8 cellular contexts compared by ENCODE assay signal in the genomic region with DNA sequence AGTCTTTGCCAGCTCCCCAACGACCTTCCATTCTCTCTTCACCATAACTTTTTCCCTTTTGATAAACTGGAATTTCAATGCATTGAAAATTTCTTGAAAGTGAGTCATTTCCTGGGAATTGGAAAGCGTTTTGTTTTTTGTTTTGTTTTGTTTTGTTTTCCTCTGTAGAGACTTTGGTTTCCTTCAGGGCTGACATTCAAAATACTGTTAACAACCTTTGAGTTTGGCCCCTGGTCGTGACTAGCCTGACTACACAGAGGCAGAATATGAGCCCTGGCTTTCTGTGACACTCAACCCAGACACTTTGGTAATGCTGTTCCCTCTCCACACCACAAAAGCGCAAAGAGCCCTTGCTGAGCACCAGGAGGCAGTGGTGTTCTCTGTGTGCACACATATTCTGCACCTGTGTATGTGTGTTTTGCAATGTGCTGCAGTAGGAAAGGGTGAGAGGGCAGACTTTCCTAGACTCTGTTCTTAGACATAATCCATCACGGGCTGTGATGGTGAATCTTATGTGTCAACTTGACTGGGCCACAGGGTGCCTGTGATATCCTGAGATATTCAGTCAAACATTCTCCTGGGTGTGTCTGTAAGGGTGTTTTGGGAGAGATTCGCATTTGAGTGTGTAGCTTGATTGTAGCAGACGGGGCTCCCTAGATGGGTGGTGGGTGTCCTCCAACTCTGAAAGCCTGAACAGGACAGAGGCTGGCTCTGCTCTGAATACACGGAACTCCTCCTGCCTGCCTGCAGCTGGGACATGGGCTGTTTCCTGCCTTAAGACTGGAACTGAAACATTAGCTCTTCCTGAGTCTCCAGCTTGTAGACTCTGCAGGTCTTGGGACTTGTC. TPM values are rescaled to one million over a fixed set of nuclear protein-coding genes. Genes with fewer than 3 reads are reported as not detected.
DNase-seq lines count a peak whose midpoint lies in the region; ATAC-seq and TF ChIP-seq lines count a peak whose summit lies in the region.

No MANE protein-coding gene starts in this region.

- H3K4me3 ChIP-seq in BJ (ENCODE audit: low read depth, low read length), result no peak overlapping the region

- no peak for DNase-seq in BJ (ENCODE audit: low read depth)
- DNase-seq in RPMI7951 (ENCODE audit: low read depth), result peak; percentile 67
- peak; percentile 77 for DNase-seq in dermis blood vessel endothelial cell
- peak; percentile 84 for DNase-seq in myocyte (ENCODE audit: low read depth)
- DNase-seq in globus pallidus (ENCODE audit: low spot score), result no peak
- DNase-seq in medulla oblongata (ENCODE audit: extremely low spot score), result no peak

- TF ChIP-seq CTCF in BJ (IDR thresholded peaks at IDR 0.05; ENCODE audit: insufficient read depth, low read depth, low read length), result peak; percentile 72

- POLR2A ChIA-PET in BJ (lab: Charles Lee), result no interaction called here

- H3K27me3 ChIP-seq in BJ (ENCODE audit: control insufficient read depth, insufficient read depth, low read length), result no peaks in the 10 kb centered on the region; the same call in 1 of the 2 replicates

- H3K36me3 ChIP-seq in BJ (ENCODE audit: control insufficient read depth, insufficient read depth, low read length), result no peaks in the 10 kb centered on the region

- peak; percentile 54 for ATAC-seq in GM18502 (IDR thresholded peaks at IDR 0.05; ENCODE audit: poor library complexity, unreplicated experiment)
- ATAC-seq in HG03354 (IDR thresholded peaks at IDR 0.05; ENCODE audit: poor library complexity, severe bottlenecking, unreplicated experiment), result peak; percentile 65

- CTCF ChIA-PET in BJ (lab: Yijun Ruan, JAX), result interaction anchor here (0.8 to 2.2 kb wide), 11 partner anchors 8 to 282 kb away, joined by 3 to 13 read pairs (median 4); no protein-coding TSS in a partner anchor

RNA-seq across cellular contexts. Expression of gene ANKRD10, which starts 29.5 kb away (rescaled TPM):
- polyA plus RNA-seq in BJ (2011; rRNA removed), result 43.5 and 54.4 TPM in 2 replicates
- 78.1 and 78.8 TPM in 2 replicates for polyA minus RNA-seq in BJ (2011; rRNA and poly(A)+ RNA removed)
- 43.8 and 44.7 TPM in 2 replicates for total RNA-seq in RPMI7951 (2014; rRNA removed; shearing (Covaris generic))
- total RNA-seq in dermis blood vessel endothelial cell, result 52.6 and 92.2 TPM in 2 replicates
- total RNA-seq in myocyte, result 1,506 and 1,796 TPM in 2 replicates
- 393 TPM for polyA plus RNA-seq in myocyte (2012)

Comparison
In these comparisons a context has a peak if more than half of its experiments do, and no peak if none do; other contexts are left out.
1. DNase-seq: peak in RPMI7951 (single experiment), dermis blood vessel endothelial cell (single experiment) and myocyte (single experiment); none in BJ (single experiment), globus pallidus (single experiment) and medulla oblongata (single experiment).
2. RNA of gene ANKRD10, which starts 29.5 kb away (total RNA-seq): 1,506 to 1,796 TPM in myocyte; 52.6 to 92.2 TPM in dermis blood vessel endothelial cell and 43.8 to 44.7 TPM in RPMI7951; every median in the first group is over 10 times any median in the second.